ENCODE assay signal across 8 cellular contexts in genomic region chr19:38402967-38403674, GRCh38. TPM values are rescaled to one million over a fixed set of nuclear protein-coding genes. Genes with fewer than 3 reads are reported as not detected.
DNase-seq lines count a peak whose midpoint lies in the region; ATAC-seq and TF ChIP-seq lines count a peak whose summit lies in the region.

TSS of gene FAM98C (plus strand) at chr19:38403093. CDS start at chr19:38403154, 61 bp downstream.

- H3K36me3 ChIP-seq in kidney epithelial cell (ENCODE audit: control insufficient read depth, insufficient read depth, low read length): no peaks in the 10 kb centered on the region

- DNase-seq in AG20443 (ENCODE audit: low spot score) (peak; percentile 100), NCI-H446 (lab: John Stamatoyannopoulos, UW) (peak; percentile 90 to 99), cerebellar cortex (ENCODE audit: low spot score) (peak; percentile 96), kidney epithelial cell (ENCODE audit: low read depth) (peak; percentile 81)
- DNase-seq in stimulated activated CD4-positive, alpha-beta T cell treated with anti-CD3 and anti-CD28 coated beads, Interleukin-15, amount 100 ng/mL, for 48 hours (ENCODE audit: low read depth in 2 of 2): peak; percentile 95 to 96

- H3K27me3 ChIP-seq in kidney epithelial cell (ENCODE audit: control insufficient read depth, insufficient read depth, low read length): peaks cover 2% of the 10 kb centered on the region

- peak; percentile 58 for TF ChIP-seq CTCF in kidney epithelial cell (IDR thresholded peaks at IDR 0.05; ENCODE audit: insufficient read depth, low read length, poor library complexity, severe bottlenecking)

- peak within 1 kb of the TSS; percentile 90 for H3K4me3 ChIP-seq in kidney epithelial cell (ENCODE audit: low read depth, low read length)

- ATAC-seq in GM19035 (IDR thresholded peaks at IDR 0.05; ENCODE audit: unreplicated experiment) (peak; percentile 92), HG03354 (IDR thresholded peaks at IDR 0.05; ENCODE audit: poor library complexity, severe bottlenecking, unreplicated experiment) (peak; percentile 90)
- ATAC-seq in activated CD4-positive, CD25-positive, alpha-beta regulatory T cell treated with anti-CD3 and anti-CD28 coated beads, Interleukin-2, amount 50 U/mL, for 24 hours: peak; percentile 98

RNA-seq across cellular contexts. Expression of gene FAM98C, which starts in this region (rescaled TPM):
- 17.8 and 22.2 TPM in 2 replicates for total RNA-seq in kidney epithelial cell

Comparison
In these comparisons a context has a peak if more than half of its experiments do, and no peak if none do; other contexts are left out.
1. Peak in every context shown above with its lines: DNase-seq, ATAC-seq and H3K4me3 ChIP-seq.